1 cellular context compared by ENCODE assay signal in the genomic region with DNA sequence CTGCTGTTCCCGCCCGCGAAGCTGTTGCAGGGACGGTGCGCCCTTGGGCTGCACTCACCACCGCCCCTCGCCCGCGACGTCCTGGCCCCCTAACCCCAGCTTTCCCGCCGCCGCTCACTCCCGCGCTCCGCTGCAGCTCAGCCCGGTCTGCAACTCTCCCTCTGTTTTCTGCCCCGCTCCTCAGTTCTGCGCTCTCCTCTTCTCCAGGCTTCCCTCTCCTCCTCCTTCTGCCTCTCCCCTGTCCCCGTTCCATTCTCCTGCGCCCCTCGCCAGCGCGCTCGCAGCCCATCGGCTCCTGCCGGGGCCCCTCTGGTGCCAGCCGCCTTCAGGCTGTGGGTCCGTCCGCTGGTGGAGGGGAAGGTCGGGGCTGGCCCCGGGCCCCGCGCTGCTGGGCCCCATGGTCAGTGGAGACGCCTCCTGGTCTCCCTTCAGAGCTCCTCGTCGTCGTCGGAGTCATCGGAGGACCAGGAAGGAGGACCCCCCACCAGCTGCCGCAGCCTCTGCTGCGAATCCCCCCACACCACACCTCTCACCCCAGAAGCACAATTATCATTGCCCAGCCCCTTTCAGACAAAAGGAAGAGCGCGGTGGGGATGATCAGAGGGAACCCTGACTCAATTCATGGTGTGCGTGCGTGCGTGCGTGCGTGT.
TF ChIP-seq lines count a peak whose summit lies in the region.

No MANE protein-coding gene starts in this region.

TF ChIP-seq in WTC11, 78 proteins besides CTCF, POLR2A, EP300 and RAD21 (continued from another document):
- TF ChIP-seq ZNF263 (CRISPR knock-in tag; IDR thresholded peaks at IDR 0.05; ENCODE audit: low read depth) (no peak), ZNF396 (CRISPR knock-in tag; IDR thresholded peaks at IDR 0.05; ENCODE audit: borderline replicate concordance) (no peak), ATF3 (CRISPR knock-in tag; conservative IDR thresholded peaks at IDR 0.05) (no peak), SOX15 (CRISPR knock-in tag; IDR thresholded peaks at IDR 0.05) (no peak), ATF2 (CRISPR knock-in tag; IDR thresholded peaks at IDR 0.05; ENCODE audit: borderline replicate concordance, low read depth) (no peak), NFATC4 (CRISPR knock-in tag; IDR thresholded peaks at IDR 0.05) (no peak), KAT7 (CRISPR knock-in tag; IDR thresholded peaks at IDR 0.05; ENCODE audit: borderline replicate concordance) (peak; percentile 64; the same call in 1 of the 2 replicates), FOXP1 (CRISPR knock-in tag; IDR thresholded peaks at IDR 0.05; ENCODE audit: borderline replicate concordance) (0 out of 2 replicates have a peak, but pooled peaks have one; percentile 38), GABPB1 (CRISPR knock-in tag; IDR thresholded peaks at IDR 0.05) (no peak), JUN (CRISPR knock-in tag; IDR thresholded peaks at IDR 0.05) (no peak), GRHL2 (CRISPR knock-in tag; IDR thresholded peaks at IDR 0.05; ENCODE audit: insufficient replicate concordance, severe bottlenecking) (no peak), ZBTB21 (CRISPR knock-in tag; IDR thresholded peaks at IDR 0.05; ENCODE audit: borderline replicate concordance) (no peak), ZBTB43 (CRISPR knock-in tag; IDR thresholded peaks at IDR 0.05) (0 out of 2 replicates have a peak, but pooled peaks have one; percentile 22), HMGXB4 (CRISPR knock-in tag; IDR thresholded peaks at IDR 0.05) (0 out of 2 replicates have a peak, but pooled peaks have one; percentile 66), CDX4 (CRISPR knock-in tag; IDR thresholded peaks at IDR 0.05; ENCODE audit: borderline replicate concordance) (no peak)
- TF ChIP-seq, protein P1, sequence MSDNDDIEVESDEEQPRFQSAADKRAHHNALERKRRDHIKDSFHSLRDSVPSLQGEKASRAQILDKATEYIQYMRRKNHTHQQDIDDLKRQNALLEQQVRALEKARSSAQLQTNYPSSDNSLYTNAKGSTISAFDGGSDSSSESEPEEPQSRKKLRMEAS (CRISPR knock-in tag; IDR thresholded peaks at IDR 0.05), result no peak; the same call in none of the 2 replicates
- TF ChIP-seq, protein P2, sequence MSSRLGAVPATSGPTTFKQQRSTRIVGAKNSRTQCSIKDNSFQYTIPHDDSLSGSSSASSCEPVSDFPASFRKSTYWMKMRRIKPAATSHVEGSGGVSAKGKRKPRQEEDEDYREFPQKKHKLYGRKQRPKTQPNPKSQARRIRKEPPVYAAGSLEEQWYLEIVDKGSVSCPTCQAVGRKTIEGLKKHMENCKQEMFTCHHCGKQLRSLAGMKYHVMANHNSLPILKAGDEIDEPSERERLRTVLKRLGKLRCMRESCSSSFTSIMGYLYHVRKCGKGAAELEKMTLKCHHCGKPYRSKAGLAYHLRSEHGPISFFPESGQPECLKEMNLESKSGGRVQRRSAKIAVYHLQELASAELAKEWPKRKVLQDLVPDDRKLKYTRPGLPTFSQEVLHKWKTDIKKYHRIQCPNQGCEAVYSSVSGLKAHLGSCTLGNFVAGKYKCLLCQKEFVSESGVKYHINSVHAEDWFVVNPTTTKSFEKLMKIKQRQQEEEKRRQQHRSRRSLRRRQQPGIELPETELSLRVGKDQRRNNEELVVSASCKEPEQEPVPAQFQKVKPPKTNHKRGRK (CRISPR knock-in tag; IDR thresholded peaks at IDR 0.05; ENCODE audit: borderline replicate concordance), result no peak
- TF ChIP-seq, protein P3, sequence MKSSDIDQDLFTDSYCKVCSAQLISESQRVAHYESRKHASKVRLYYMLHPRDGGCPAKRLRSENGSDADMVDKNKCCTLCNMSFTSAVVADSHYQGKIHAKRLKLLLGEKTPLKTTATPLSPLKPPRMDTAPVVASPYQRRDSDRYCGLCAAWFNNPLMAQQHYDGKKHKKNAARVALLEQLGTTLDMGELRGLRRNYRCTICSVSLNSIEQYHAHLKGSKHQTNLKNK (CRISPR knock-in tag; IDR thresholded peaks at IDR 0.05), result no peak
TF ChIP-seq in WTC11: peak in this region for 8.
